In genomic region chr11:17927643-17928343, GRCh38 we compare ENCODE assay signal across 19 cellular contexts.
DNase-seq lines count a peak whose midpoint lies in the region; ATAC-seq and TF ChIP-seq lines count a peak whose summit lies in the region.
"Had no signal": no experiment of that assay in that cellular context is flagged by ENCODE, and none has a peak within 500 bp of the region (broad histone marks: within the 10 kb centered on the region; RNA-seq: fewer than 3 reads in every experiment).

No MANE protein-coding gene starts in this region.

- H3K27me3 ChIP-seq in gastroesophageal sphincter, result no peaks in the 10 kb centered on the region
- H3K27me3 ChIP-seq: BE2C, colonic mucosa had no signal

- peaks cover 0 to 27% (median 7%) of the 10 kb centered on the region in 3 donors for H3K4me1 ChIP-seq in gastroesophageal sphincter
- H3K4me1 ChIP-seq: BE2C, colonic mucosa had no signal

- POLR2A ChIA-PET in AG04449 (lab: Yijun Ruan, JAX), result interaction anchor here (0.7 kb wide), 1 partner anchor 22 kb away, joined by 3 read pairs; no protein-coding TSS in a partner anchor

- DNase-seq in AG04449 (ENCODE audit: low read depth, low spot score) (peak; percentile 41), GM03348 (ENCODE audit: low spot score) (peak; percentile 35), amniotic epithelial cell (ENCODE audit: low read depth) (peak; percentile 25), midbrain (lab: John Stamatoyannopoulos, UW) (no peak), NCI-H2107 (lab: John Stamatoyannopoulos, UW) (no peak)
- no peak for DNase-seq in activated naive CD4-positive, alpha-beta T cell (lab: John Stamatoyannopoulos, UW)
- DNase-seq: activated effector memory CD4-positive, alpha-beta T cell treated with Interleukin-2 at 50 U/mL for 16 hours; aorta; BE2C; colonic mucosa; hypothalamus; Karpas-422; left colon; NCI-H1436 treated with DMSO at 0.1 percent for 48 hours; stimulated activated naive CD8-positive, alpha-beta T cell treated with anti-CD3 and anti-CD28 coated beads, Interleukin-15, amount 100 ng/mL, for 72 hours had no signal

- H3K9me3 ChIP-seq in gastroesophageal sphincter, result no peaks in the 10 kb centered on the region
- H3K9me3 ChIP-seq: BE2C, colonic mucosa had no signal

- TF ChIP-seq CTCF in AG04449 (IDR thresholded peaks at IDR 0.05; ENCODE audit: insufficient read depth, low read length, missing control alignments) (no peak), gastroesophageal sphincter (IDR thresholded peaks at IDR 0.05) (no peak)

- peaks cover 0 to 7% of the 10 kb centered on the region in 2 donors for H3K36me3 ChIP-seq in gastroesophageal sphincter
- H3K36me3 ChIP-seq: BE2C, colonic mucosa had no signal

- no peak overlapping the region for H3K27ac ChIP-seq in gastroesophageal sphincter
- H3K27ac ChIP-seq: colonic mucosa, epithelial cell of prostate had no signal

- CTCF ChIA-PET in AG04449 (lab: Yijun Ruan, JAX), result interaction anchor here (0.9 kb wide), 1 partner anchor 45 kb away, joined by 4 read pairs; no protein-coding TSS in a partner anchor

- no peak for TF ChIP-seq EP300 in gastroesophageal sphincter (IDR thresholded peaks at IDR 0.05)

- no peak for TF ChIP-seq POLR2A in gastroesophageal sphincter (IDR thresholded peaks at IDR 0.05)

- 57 to 78% methylated on average over 3 to 4 of the region's 4 CpGs for WGBS in gastroesophageal sphincter (ENCODE audit: low coverage in 1 of 2), 2 donors

- ATAC-seq in gastroesophageal sphincter, result peak; percentile 79
- no peak for ATAC-seq in HG02571 (IDR thresholded peaks at IDR 0.05; ENCODE audit: unreplicated experiment)
- ATAC-seq: left colon; Panc1; stimulated activated naive CD8-positive, alpha-beta T cell treated with anti-CD3 and anti-CD28 coated beads, Interleukin-15, amount 100 ng/mL, for 72 hours had no signal

- H3K4me3 ChIP-seq in AG04449 (ENCODE audit: low read depth, low read length) (no peak overlapping the region), gastroesophageal sphincter (no peak overlapping the region)
- H3K4me3 ChIP-seq: colonic mucosa had no signal

Comparison
In these comparisons a context has a peak if more than half of its experiments do, and no peak if none do; other contexts are left out.
1. DNase-seq: peak in AG04449 (single experiment), GM03348 (single experiment) and amniotic epithelial cell (single experiment); none in midbrain (single experiment), NCI-H2107 (single experiment) and activated naive CD4-positive, alpha-beta T cell (0 of 4).